Comparison of ENCODE assay signal across 39 cellular contexts in the genomic region with DNA sequence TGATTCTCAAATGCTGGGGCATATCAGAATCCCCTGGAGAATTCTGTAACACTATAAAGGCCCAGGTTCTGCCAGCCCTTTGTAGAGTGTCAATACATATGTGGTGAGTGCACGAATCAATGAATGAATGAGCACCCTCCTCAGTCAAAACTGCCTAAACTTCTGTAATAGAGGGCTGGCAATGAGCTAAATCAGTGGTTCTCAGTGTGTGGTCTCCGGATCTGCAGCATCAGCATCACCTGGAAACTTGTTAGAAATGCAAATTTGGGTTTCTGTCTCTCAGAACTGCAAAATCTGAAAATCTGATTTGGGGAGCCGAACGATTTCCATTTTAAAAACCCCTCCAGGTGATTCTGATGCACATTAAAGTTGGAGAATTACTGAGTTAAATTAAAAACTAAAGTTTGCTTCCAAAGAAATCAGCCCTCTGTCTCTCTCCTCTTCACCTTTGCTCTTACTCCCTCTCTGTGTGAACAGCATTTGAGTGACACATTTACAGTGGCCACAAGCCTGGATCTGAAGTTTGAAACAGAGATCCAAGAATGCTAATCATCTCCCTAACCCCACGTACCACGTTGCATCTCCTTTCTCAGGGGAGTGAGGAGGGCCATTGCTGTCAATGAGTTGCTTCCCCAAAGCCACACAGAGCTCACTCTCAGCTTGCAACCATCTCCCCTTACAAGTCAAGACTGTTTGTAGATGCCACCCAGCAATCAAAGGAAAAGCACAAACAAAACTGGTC.
"Had no signal": no experiment of that assay in that cellular context is flagged by ENCODE, and none has a peak within 500 bp of the region (broad histone marks: within the 10 kb centered on the region; RNA-seq: fewer than 3 reads in every experiment).

No MANE protein-coding gene starts in this region.

- H3K4me1 Mint-ChIP-seq: activated CD4-positive, alpha-beta T cell treated with anti-CD3 and anti-CD28 coated beads for 36 hours; activated CD4-positive, alpha-beta T cell treated with anti-CD3 and anti-CD28 coated beads, Interleukin-2, amount 10 ng/mL, durations not matched to agents 7 days and 5 days had no signal

- H3K27me3 Mint-ChIP-seq: activated CD4-positive, alpha-beta T cell treated with anti-CD3 and anti-CD28 coated beads, Interleukin-2, amount 10 ng/mL, durations not matched to agents 7 days and 5 days; brain had no signal

- ATAC-seq: activated CD4-positive, alpha-beta T cell treated with anti-CD3 and anti-CD28 coated beads for 36 hours; activated CD4-positive, CD25-positive, alpha-beta regulatory T cell treated with anti-CD3 and anti-CD28 coated beads, Interleukin-2, amount 50 U/mL, for 24 hours; activated naive CD4-positive, alpha-beta T cell treated with anti-CD3 and anti-CD28 coated beads, Interleukin-2, amount 50 U/mL, for 72 hours; activated T-cell treated with anti-CD3 and anti-CD28 coated beads, Interleukin-2, amount 50 U/mL, for 4 hours; PC-3 had no signal

- H3K9me2 ChIP-seq: SK-N-SH had no signal

- H3K9ac ChIP-seq: SK-N-SH had no signal

- H3K36me3 ChIP-seq: adrenal gland, MG63, Peyer's patch had no signal

- H3K4me3 ChIP-seq: adrenal gland, MG63, Peyer's patch, SJSA1 had no signal

- H3K27ac Mint-ChIP-seq: activated CD4-positive, alpha-beta T cell treated with anti-CD3 and anti-CD28 coated beads for 36 hours; activated CD4-positive, alpha-beta T cell treated with anti-CD3 and anti-CD28 coated beads, Interleukin-2, amount 10 ng/mL, durations not matched to agents 7 days and 5 days; activated naive CD4-positive, alpha-beta T cell treated with anti-CD3 and anti-CD28 coated beads for 36 hours; activated naive CD4-positive, alpha-beta T cell treated with anti-CD3 and anti-CD28 coated beads, Interleukin-2, amount 50 U/mL, for 72 hours; activated T-helper 1 cell treated with anti-CD3 and anti-CD28 coated beads, Interleukin-12 subunit alpha, Interleukin-12 subunit beta, Interleukin-2, Interleukin-4 antibody, amounts not matched to agents 30 ng/mL and 10 ng/mL and 1 ng/mL, durations not matched to agents 14 hours and 24 hours and 36 hours; brain; T-helper 1 cell treated with Interleukin-12 subunit alpha and Interleukin-12 subunit beta and Interleukin-4 antibody, amounts not matched to agents 30 μg/mL and 1 μg/mL, for 36 hours; T-helper 2 cell treated with Interferon-gamma antibody and Interleukin-4, amounts not matched to agents 5 μg/mL and 100 μg/mL, for 36 hours had no signal

- H3K36me3 Mint-ChIP-seq: activated naive CD4-positive, alpha-beta T cell treated with anti-CD3 and anti-CD28 coated beads, Interleukin-2, amount 50 U/mL, for 72 hours had no signal

- DNase-seq: activated CD4-positive, alpha-beta T cell treated with anti-CD3 and anti-CD28 coated beads for 36 hours; activated CD4-positive, alpha-beta T cell treated with anti-CD3 and anti-CD28 coated beads, Interleukin-2, amount 10 ng/mL, durations not matched to agents 7 days and 5 days; activated CD4-positive, alpha-beta T cell treated with anti-CD3 and anti-CD28 coated beads, Interleukin-2, amount 50 U/mL, for 48 hours; activated CD8-positive, alpha-beta memory T cell treated with anti-CD3 and anti-CD28 coated beads, Interleukin-2, amount 50 U/mL, for 4 hours; activated gamma-delta T cell treated with Interleukin-2 at 50 U/mL for 16 hours; activated naive CD4-positive, alpha-beta T cell treated with anti-CD3 and anti-CD28 coated beads for 36 hours; activated T-cell treated with anti-CD3 and anti-CD28 coated beads for 4 hours; activated T-cell treated with anti-CD3 and anti-CD28 coated beads, Interleukin-2, amount 50 U/mL, for 4 hours; adrenal gland; anterior cingulate cortex; caudate nucleus; cerebellar nuclear complex; Kasumi-1; KBM-7; MG63; NCI-H1092 treated with DMSO at 0.1 percent for 48 hours; NCI-H1417; NCI-H146; NCI-H187 treated with DMSO at 0.1 percent for 48 hours; NCI-H2081; NCI-H2171 treated with DMSO at 0.1 percent for 48 hours; NCI-H2227 treated with DMSO at 0.1 percent for 48 hours; NCI-H446; NCI-H524; NCI-H69; NCI-H82; PC-3; Peyer's patch; RPMI8226; SHP77 treated with DMSO at 0.1 percent for 48 hours; SK-N-SH had no signal

- H3K4me3 Mint-ChIP-seq: activated CD4-positive, alpha-beta T cell treated with anti-CD3 and anti-CD28 coated beads for 36 hours; activated CD4-positive, alpha-beta T cell treated with anti-CD3 and anti-CD28 coated beads, Interleukin-2, amount 10 ng/mL, durations not matched to agents 7 days and 5 days; activated naive CD4-positive, alpha-beta T cell treated with anti-CD3 and anti-CD28 coated beads for 36 hours; activated T-cell treated with anti-CD3 and anti-CD28 coated beads, Interleukin-2, amount 50 U/mL, for 4 hours; activated T-helper 1 cell treated with anti-CD3 and anti-CD28 coated beads, Interleukin-12 subunit alpha, Interleukin-12 subunit beta, Interleukin-2, Interleukin-4 antibody, amounts not matched to agents 30 ng/mL and 10 ng/mL and 1 ng/mL, durations not matched to agents 14 hours and 24 hours and 36 hours; brain; T-helper 1 cell treated with Interleukin-12 subunit alpha and Interleukin-12 subunit beta and Interleukin-4 antibody, amounts not matched to agents 30 μg/mL and 1 μg/mL, for 36 hours; T-helper 2 cell treated with Interferon-gamma antibody and Interleukin-4, amounts not matched to agents 5 μg/mL and 100 μg/mL, for 36 hours had no signal

- H3K27ac ChIP-seq: adrenal gland, Peyer's patch, SJSA1 had no signal

- H3K27me3 ChIP-seq: MG63, Peyer's patch, SJSA1 had no signal

- H3K4me1 ChIP-seq: adrenal gland, Peyer's patch had no signal

- H3K4me2 ChIP-seq: SK-N-SH had no signal

- H3K9me3 ChIP-seq: adrenal gland, MG63, Peyer's patch, SJSA1, SK-N-SH had no signal

- FAIRE-seq: TTC549 had no signal

- H3K9me3 Mint-ChIP-seq: activated CD4-positive, alpha-beta T cell treated with anti-CD3 and anti-CD28 coated beads, Interleukin-2, amount 10 ng/mL, durations not matched to agents 7 days and 5 days; activated naive CD4-positive, alpha-beta T cell treated with anti-CD3 and anti-CD28 coated beads for 36 hours; activated naive CD4-positive, alpha-beta T cell treated with anti-CD3 and anti-CD28 coated beads, Interleukin-2, amount 50 U/mL, for 72 hours; activated T-cell treated with anti-CD3 and anti-CD28 coated beads, Interleukin-2, amount 50 U/mL, for 4 hours; activated T-helper 1 cell treated with anti-CD3 and anti-CD28 coated beads, Interleukin-12 subunit alpha, Interleukin-12 subunit beta, Interleukin-2, Interleukin-4 antibody, amounts not matched to agents 30 ng/mL and 10 ng/mL and 1 ng/mL, durations not matched to agents 14 hours and 24 hours and 36 hours; brain; T-helper 1 cell treated with Interleukin-12 subunit alpha and Interleukin-12 subunit beta and Interleukin-4 antibody, amounts not matched to agents 30 μg/mL and 1 μg/mL, for 36 hours; T-helper 2 cell treated with Interferon-gamma antibody and Interleukin-4, amounts not matched to agents 5 μg/mL and 100 μg/mL, for 36 hours had no signal
